Comparison of ENCODE assay signal across 8 cellular contexts in genomic region chr20:5001174-5002076, GRCh38. TPM values are rescaled to one million over a fixed set of nuclear protein-coding genes. Genes with fewer than 3 reads are reported as not detected.
DNase-seq lines count a peak whose midpoint lies in the region; ATAC-seq and TF ChIP-seq lines count a peak whose summit lies in the region.

Gene SLC23A2, minus strand, starts transcription at chr20:5001510. Its CDS starts 68,948 bp downstream, at chr20:4932562.

- peak; percentile 41 for DNase-seq in EL
- DNase-seq in RPMI8226: peak; percentile 62
- DNase-seq in activated naive CD4-positive, alpha-beta T cell treated with anti-CD3 and anti-CD28 coated beads for 36 hours: peak; percentile 60
- peak; percentile 55 for DNase-seq in glutamatergic neuron
- no peak for DNase-seq in osteocyte (ENCODE audit: extremely low spot score, unreplicated experiment)
- no peak for DNase-seq in tibial nerve (ENCODE audit: low spot score in 2 of 2)
- DNase-seq in middle frontal gyrus (ENCODE audit: extremely low spot score, low spot score): no peak

- intact Hi-C loops in activated naive CD4-positive, alpha-beta T cell treated with anti-CD3 and anti-CD28 coated beads for 36 hours (cut with micrococcal nuclease): loop anchor here (2.0 to 5.0 kb wide), 4 partner anchors 56 to 187 kb away; no protein-coding TSS in a partner anchor

- H3K27me3 Mint-ChIP-seq in activated naive CD4-positive, alpha-beta T cell treated with anti-CD3 and anti-CD28 coated beads for 36 hours (ENCODE audit: low read depth): no peaks in the 10 kb centered on the region
- H3K27me3 Mint-ChIP-seq in glutamatergic neuron (ENCODE audit: unreplicated experiment): peaks cover 12% of the 10 kb centered on the region
- H3K27me3 Mint-ChIP-seq in osteocyte (ENCODE audit: unreplicated experiment): no peaks in the 10 kb centered on the region

- no peaks in the 10 kb centered on the region for H3K36me3 ChIP-seq in tibial nerve

- WGBS in tibial nerve, 2 donors: 1 to 3% methylated on average over 20 to 43 of the region's 88 CpGs

- TF ChIP-seq EP300 in tibial nerve (IDR thresholded peaks at IDR 0.05): no peak

- peak within 1 kb of the TSS; percentile 87 for H3K4me3 Mint-ChIP-seq in activated naive CD4-positive, alpha-beta T cell treated with anti-CD3 and anti-CD28 coated beads for 36 hours
- H3K4me3 Mint-ChIP-seq in glutamatergic neuron (ENCODE audit: unreplicated experiment) (peak within 1 kb of the TSS; percentile 90), osteocyte (ENCODE audit: unreplicated experiment) (peak within 1 kb of the TSS; percentile 87)

- peaks cover 6% of the 10 kb centered on the region for H3K36me3 Mint-ChIP-seq in activated naive CD4-positive, alpha-beta T cell treated with anti-CD3 and anti-CD28 coated beads for 36 hours (ENCODE audit: low read depth)
- H3K36me3 Mint-ChIP-seq in glutamatergic neuron (ENCODE audit: unreplicated experiment) (no peaks in the 10 kb centered on the region), osteocyte (ENCODE audit: unreplicated experiment) (no peaks in the 10 kb centered on the region)

- no peaks in the 10 kb centered on the region for H3K9me3 Mint-ChIP-seq in activated naive CD4-positive, alpha-beta T cell treated with anti-CD3 and anti-CD28 coated beads for 36 hours
- H3K9me3 Mint-ChIP-seq in glutamatergic neuron (ENCODE audit: unreplicated experiment) (peaks cover 7% of the 10 kb centered on the region), osteocyte (ENCODE audit: unreplicated experiment) (no peaks in the 10 kb centered on the region)

- H3K4me1 Mint-ChIP-seq in activated naive CD4-positive, alpha-beta T cell treated with anti-CD3 and anti-CD28 coated beads for 36 hours (ENCODE audit: low read depth): peaks cover 30% of the 10 kb centered on the region
- H3K4me1 Mint-ChIP-seq in glutamatergic neuron (ENCODE audit: low read depth, unreplicated experiment): no peaks in the 10 kb centered on the region
- peaks cover 22% of the 10 kb centered on the region for H3K4me1 Mint-ChIP-seq in osteocyte (ENCODE audit: unreplicated experiment)

- CTCF ChIA-PET in activated naive CD4-positive, alpha-beta T cell treated with anti-CD3 and anti-CD28 coated beads for 36 hours (lab: Charles Lee): no interaction called here

- H3K27ac Mint-ChIP-seq in activated naive CD4-positive, alpha-beta T cell treated with anti-CD3 and anti-CD28 coated beads for 36 hours: peak within 1 kb of the TSS; percentile 79
- peak within 1 kb of the TSS; percentile 57 for H3K27ac Mint-ChIP-seq in glutamatergic neuron (ENCODE audit: unreplicated experiment)
- H3K27ac Mint-ChIP-seq in osteocyte (ENCODE audit: unreplicated experiment): peak within 1 kb of the TSS; percentile 44

- peak; percentile 36 to 37 for TF ChIP-seq POLR2A in tibial nerve (IDR thresholded peaks at IDR 0.05)

- TF ChIP-seq CTCF in glutamatergic neuron (IDR thresholded peaks at IDR 0.05; ENCODE audit: partially characterized antibody, unreplicated experiment) (no peak), osteocyte (IDR thresholded peaks at IDR 0.05) (no peak), tibial nerve (IDR thresholded peaks at IDR 0.05) (no peak)

- H3K27me3 ChIP-seq in tibial nerve: no peaks in the 10 kb centered on the region

- H3K4me3 ChIP-seq in tibial nerve: peak within 1 kb of the TSS; percentile 49 to 82 (median 76)

- H3K27ac ChIP-seq in tibial nerve: peak within 1 kb of the TSS; percentile 37 to 84 (median 78)

- H3K4me1 ChIP-seq in tibial nerve: peaks cover 0 to 26% (median 8%) of the 10 kb centered on the region in 4 donors

- ATAC-seq in HG02870 (IDR thresholded peaks at IDR 0.05; ENCODE audit: unreplicated experiment): peak; percentile 51

- no peaks in the 10 kb centered on the region for H3K9me3 ChIP-seq in tibial nerve

RNA-seq across cellular contexts. Expression of gene SLC23A2, which starts in this region (rescaled TPM):
- 10 to 100 TPM; 16.4 to 18.1 TPM for total RNA-seq in activated naive CD4-positive, alpha-beta T cell treated with anti-CD3 and anti-CD28 coated beads for 36 hours
- total RNA-seq in glutamatergic neuron (ENCODE audit: unreplicated experiment) (20.4 TPM), osteocyte (22.2 and 23.1 TPM in 2 replicates), tibial nerve (10 to 100 TPM; 30.6 to 48.5 (median 40.6) TPM)

Comparison
In these comparisons a context has a peak if more than half of its experiments do, and no peak if none do; other contexts are left out.
1. DNase-seq: peak in EL (single experiment), RPMI8226 (single experiment), activated naive CD4-positive, alpha-beta T cell treated with anti-CD3 and anti-CD28 coated beads for 36 hours (single experiment) and glutamatergic neuron (single experiment); none in osteocyte (single experiment), tibial nerve (0 of 2) and middle frontal gyrus (single experiment).
2. Peak in every context shown above with its lines, with median percentiles within 50 percentile points of each other: H3K27ac Mint-ChIP-seq and H3K4me3 Mint-ChIP-seq.